14 cellular contexts compared by ENCODE assay signal in the genomic region with DNA sequence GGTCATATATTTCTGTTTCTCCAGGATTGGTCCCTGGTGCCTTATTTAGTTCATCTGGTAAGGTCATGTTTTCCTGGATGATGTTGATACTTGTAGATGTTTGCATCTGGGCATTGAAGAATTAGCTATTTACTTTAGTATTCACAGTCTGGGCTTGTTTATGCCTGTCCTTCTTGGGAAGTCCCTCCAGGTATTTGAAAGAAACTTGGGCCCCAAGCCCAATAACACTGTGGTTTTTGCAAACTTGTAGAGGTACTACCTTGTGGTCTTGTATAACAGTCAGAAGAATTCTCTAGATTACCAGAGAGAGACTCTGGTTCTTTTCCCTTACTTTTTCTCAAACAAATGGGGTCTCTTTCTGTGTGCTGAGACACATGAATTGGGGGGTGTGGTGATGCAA.
DNase-seq lines count a peak whose midpoint lies in the region; ATAC-seq, FAIRE-seq and TF ChIP-seq lines count a peak whose summit lies in the region.
"Had no signal": no experiment of that assay in that cellular context is flagged by ENCODE, and none has a peak within 500 bp of the region (broad histone marks: within the 10 kb centered on the region; RNA-seq: fewer than 3 reads in every experiment).

No MANE protein-coding gene starts in this region.

- H3K4me1 Mint-ChIP-seq in T-helper 2 cell treated with Interferon-gamma antibody and Interleukin-4, amounts not matched to agents 5 μg/mL and 100 μg/mL, for 36 hours (ENCODE audit: low read depth) = peaks cover 29% of the 10 kb centered on the region
- no peaks in the 10 kb centered on the region for H3K4me1 Mint-ChIP-seq in HFFc6 (ENCODE audit: low read depth)
- no peaks in the 10 kb centered on the region for H3K4me1 Mint-ChIP-seq in progenitor cell of endocrine pancreas (ENCODE audit: low read depth)

- H3K27me3 ChIP-seq in pancreas = no peaks in the 10 kb centered on the region

- no peaks in the 10 kb centered on the region for H3K9me3 ChIP-seq in pancreas
- H3K9me3 ChIP-seq: Caco-2 had no signal

- intact Hi-C loops in pancreas (cut with DNase I) = no loop called here

- in situ Hi-C loops in GM13977 (cut with MboI; ENCODE audit: low pct_unique_long_range_greater_than_20kb, low sequenced_read_pairs, unreplicated experiment) = no loop called here

- peaks cover 50% of the 10 kb centered on the region for H3K36me3 Mint-ChIP-seq in T-helper 2 cell treated with Interferon-gamma antibody and Interleukin-4, amounts not matched to agents 5 μg/mL and 100 μg/mL, for 36 hours (ENCODE audit: low read depth)
- H3K36me3 Mint-ChIP-seq in HFFc6 (ENCODE audit: low read depth) = peaks cover 12% of the 10 kb centered on the region
- H3K36me3 Mint-ChIP-seq in progenitor cell of endocrine pancreas (ENCODE audit: insufficient read depth) = peaks cover 10% of the 10 kb centered on the region

- no peaks in the 10 kb centered on the region for H3K27me3 Mint-ChIP-seq in T-helper 2 cell treated with Interferon-gamma antibody and Interleukin-4, amounts not matched to agents 5 μg/mL and 100 μg/mL, for 36 hours (ENCODE audit: low read depth)
- H3K27me3 Mint-ChIP-seq in HFFc6 (ENCODE audit: insufficient read depth) = no peaks in the 10 kb centered on the region
- H3K27me3 Mint-ChIP-seq in progenitor cell of endocrine pancreas = no peaks in the 10 kb centered on the region

- H3K9me3 Mint-ChIP-seq in T-helper 2 cell treated with Interferon-gamma antibody and Interleukin-4, amounts not matched to agents 5 μg/mL and 100 μg/mL, for 36 hours = peaks cover 65% of the 10 kb centered on the region
- peaks cover 15% of the 10 kb centered on the region for H3K9me3 Mint-ChIP-seq in HFFc6
- H3K9me3 Mint-ChIP-seq in progenitor cell of endocrine pancreas (ENCODE audit: low read depth) = peaks cover 24% of the 10 kb centered on the region

- H3K4me1 ChIP-seq in pancreas = no peaks in the 10 kb centered on the region
- H3K4me1 ChIP-seq: Caco-2 had no signal

- no peak overlapping the region for H3K4me3 ChIP-seq in pancreas
- H3K4me3 ChIP-seq: mucosa of descending colon, smooth muscle cell had no signal

- H3K27ac Mint-ChIP-seq in T-helper 2 cell treated with Interferon-gamma antibody and Interleukin-4, amounts not matched to agents 5 μg/mL and 100 μg/mL, for 36 hours = peak overlapping the region; percentile 69
- H3K27ac Mint-ChIP-seq in HFFc6 (no peak overlapping the region), progenitor cell of endocrine pancreas (no peak overlapping the region)

- H3K4me3 Mint-ChIP-seq in T-helper 2 cell treated with Interferon-gamma antibody and Interleukin-4, amounts not matched to agents 5 μg/mL and 100 μg/mL, for 36 hours = peak overlapping the region; percentile 38
- H3K4me3 Mint-ChIP-seq in HFFc6 (no peak overlapping the region), progenitor cell of endocrine pancreas (ENCODE audit: low read depth) (no peak overlapping the region)

- TF ChIP-seq CTCF in GM13977 (IDR thresholded peaks at IDR 0.05; ENCODE audit: extremely low read depth, insufficient read depth, missing control alignments) (no peak), HFFc6 (IDR thresholded peaks at IDR 0.05) (no peak), progenitor cell of endocrine pancreas (IDR thresholded peaks at IDR 0.05; ENCODE audit: unreplicated experiment) (no peak), pancreas (IDR thresholded peaks at IDR 0.05) (no peak)

- H3K27ac ChIP-seq in pancreas = no peak overlapping the region

- FAIRE-seq in pancreas (lab: Jason Lieb, UNC) = no peak
- FAIRE-seq: H1 had no signal

- DNase-seq in GM13977 (ENCODE audit: low spot score) (peak; percentile 25), HFFc6 (no peak), progenitor cell of endocrine pancreas (ENCODE audit: low spot score, unreplicated experiment) (no peak), inferior parietal cortex (ENCODE audit: extremely low spot score) (no peak), pancreas (no peak)
- DNase-seq in T-helper 2 cell treated with Interferon-gamma antibody and Interleukin-4, amounts not matched to agents 5 μg/mL and 100 μg/mL, for 36 hours (ENCODE audit: low spot score) = no peak
- DNase-seq: activated CD4-positive, alpha-beta T cell treated with anti-CD3 and anti-CD28 coated beads, Interleukin-2, amount 50 U/mL, for 48 hours; Caco-2; head of caudate nucleus had no signal

- H3K36me3 ChIP-seq in pancreas = no peaks in the 10 kb centered on the region

- peak; percentile 85 for ATAC-seq in GM19455 (IDR thresholded peaks at IDR 0.05; ENCODE audit: unreplicated experiment)
- ATAC-seq in HG03025 (IDR thresholded peaks at IDR 0.05; ENCODE audit: low FRiP score, unreplicated experiment) = peak; percentile 74
- no peak for ATAC-seq in pancreas
- ATAC-seq: mucosa of descending colon had no signal

Comparison
In these comparisons a context has a peak if more than half of its experiments do, and no peak if none do; other contexts are left out.
1. ATAC-seq: peak in GM19455 (single experiment) and HG03025 (single experiment); none in pancreas (0 of 4).